In the genomic region with DNA sequence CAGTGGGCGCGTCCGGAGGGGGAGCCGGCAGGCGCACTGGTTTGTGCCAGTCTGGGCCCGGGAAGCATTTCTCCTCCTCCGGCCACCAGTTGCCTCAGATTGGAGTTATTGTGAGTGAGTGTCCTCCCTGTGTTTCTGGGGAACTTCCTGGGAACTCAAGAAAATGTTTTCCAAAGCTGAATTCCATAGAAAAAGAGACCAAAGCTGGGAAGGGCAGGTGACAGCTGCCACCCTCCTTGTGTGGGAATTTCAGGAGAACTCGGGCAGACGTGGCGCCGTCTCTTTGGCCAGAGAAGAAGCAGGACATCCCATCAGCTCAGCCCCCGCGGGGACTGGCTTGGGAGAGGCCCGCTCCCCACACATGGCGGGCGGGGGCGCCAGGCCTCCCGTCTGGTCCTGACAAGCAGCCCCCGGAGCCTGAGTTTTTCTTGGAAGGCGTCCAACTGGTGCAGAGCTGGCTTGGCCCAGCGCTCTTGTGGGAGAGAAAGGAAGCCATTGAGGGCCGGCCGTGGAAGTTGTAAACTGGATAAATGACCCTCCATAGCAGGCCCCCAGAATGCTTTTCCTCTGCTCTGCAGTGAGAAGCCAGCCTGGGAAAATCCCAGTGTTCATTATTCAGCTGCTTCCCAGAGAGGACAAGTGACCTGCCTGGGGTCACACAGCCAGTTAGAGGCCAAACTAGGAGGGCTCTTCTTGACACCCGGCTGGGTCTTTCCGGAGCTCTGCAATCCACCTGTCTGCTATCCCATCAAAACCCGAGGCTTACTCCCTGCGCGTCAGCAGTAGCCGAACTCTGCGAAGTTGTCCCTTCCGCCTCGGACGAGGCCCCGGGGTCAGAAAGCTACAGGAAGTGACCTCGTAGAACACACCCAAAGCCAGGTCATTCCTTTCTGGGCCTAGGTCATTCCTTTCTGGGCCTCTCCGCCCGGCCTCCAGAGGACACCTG, we compare ENCODE assay signal across 9 cellular contexts. TPM values are rescaled to one million over a fixed set of nuclear protein-coding genes. Genes with fewer than 3 reads are reported as not detected.
DNase-seq lines count a peak whose midpoint lies in the region; ATAC-seq lines count a peak whose summit lies in the region.
"Had no signal": no experiment of that assay in that cellular context is flagged by ENCODE, and none has a peak within 500 bp of the region (broad histone marks: within the 10 kb centered on the region; RNA-seq: fewer than 3 reads in every experiment).

No MANE protein-coding gene starts in this region.

- no peak for ATAC-seq in HG02981 (IDR thresholded peaks at IDR 0.05; ENCODE audit: unreplicated experiment)
- no peak for ATAC-seq in GM19452 (IDR thresholded peaks at IDR 0.05; ENCODE audit: unreplicated experiment)
- no peak for ATAC-seq in HG02623 (IDR thresholded peaks at IDR 0.05; ENCODE audit: unreplicated experiment)

- DNase-seq in Caki2 (ENCODE audit: low read depth): peak; percentile 18
- DNase-seq in UCSD-AML1 (lab: John Stamatoyannopoulos, UW; ENCODE audit: unreplicated experiment): peak; percentile 34
- DNase-seq in head of caudate nucleus: peak in 26 of 42 donors; percentile 22 to 68 (median 47)
- peak; percentile 55 for DNase-seq in pons (ENCODE audit: low spot score)
- DNase-seq in GM19240 (ENCODE audit: insufficient read length, low spot score): no peak
- DNase-seq: activated CD4-positive, alpha-beta memory T cell treated with anti-CD3 and anti-CD28 coated beads, Interleukin-2, amount 10 ng/mL, durations not matched to agents 7 days and 5 days had no signal

- intact Hi-C loops in head of caudate nucleus (cut with DNase I): no loop called here

- in situ Hi-C loops in Caki2 (cut with HindIII; ENCODE audit: low pct_unique_long_range_greater_than_20kb, low sequenced_read_pairs): no loop called here

RNA-seq across cellular contexts. Expression of gene GSE1, which starts 39.2 kb away (rescaled TPM):
- 7.1 and 7.9 TPM in 2 replicates for total RNA-seq in Caki2 (2014; rRNA removed; shearing (Covaris generic); ENCODE audit: low replicate concordance)
